In genomic region chr12:59595557-59596231, GRCh38 we compare ENCODE assay signal across 8 cellular contexts. TPM values are rescaled to one million over a fixed set of nuclear protein-coding genes. Genes with fewer than 3 reads are reported as not detected.
DNase-seq lines count a peak whose midpoint lies in the region; ATAC-seq and TF ChIP-seq lines count a peak whose summit lies in the region.

Gene SLC16A7, plus strand, starts transcription at chr12:59596029. Its CDS starts 108,773 bp downstream, at chr12:59704802.

- TF ChIP-seq CTCF in left lung (IDR thresholded peaks at IDR 0.05): no peak

- DNase-seq in AG20443 (ENCODE audit: low spot score) (peak; percentile 95), GM19240 (ENCODE audit: insufficient read length, low spot score) (peak; percentile 43), NCI-H526 (lab: John Stamatoyannopoulos, UW) (peak; percentile 79 to 89), dedifferentiated amniotic fluid mesenchymal stem cell (ENCODE audit: extremely low spot score) (peak; percentile 78), left lung (peak; percentile 90 to 92)
- DNase-seq in activated CD4-positive, alpha-beta T cell treated with anti-CD3 and anti-CD28 coated beads, Interleukin-2, amount 50 U/mL, for 1 hour: peak; percentile 79
- peak; percentile 80 for DNase-seq in stimulated activated CD4-positive, alpha-beta T cell treated with anti-CD3 and anti-CD28 coated beads, Interleukin-2, amount 100 ng/mL, for 4 hours (ENCODE audit: low read depth)

- H3K36me3 ChIP-seq in left lung: no peaks in the 10 kb centered on the region

- H3K9me3 ChIP-seq in left lung: no peaks in the 10 kb centered on the region

- ATAC-seq in HG03442 (IDR thresholded peaks at IDR 0.05; ENCODE audit: unreplicated experiment) (peak; percentile 59), left lung (peak; percentile 85)

- peak within 1 kb of the TSS; percentile 58 to 70 for H3K4me3 ChIP-seq in left lung

- intact Hi-C loops in left lung (cut with DNase I): no loop called here

- H3K27ac ChIP-seq in left lung: peak within 1 kb of the TSS; percentile 94

- peaks cover 5 to 50% of the 10 kb centered on the region in 2 donors for H3K4me1 ChIP-seq in left lung

- H3K27me3 ChIP-seq in left lung: no peaks in the 10 kb centered on the region

RNA-seq across cellular contexts. Expression of gene SLC16A7, which starts in this region (rescaled TPM):
- total RNA-seq in left lung: 10 to 100 TPM; 26.0 to 33.9 TPM

Comparison
In these comparisons a context has a peak if more than half of its experiments do, and no peak if none do; other contexts are left out.
1. Peak in every context shown above with its lines: DNase-seq, ATAC-seq, H3K4me3 ChIP-seq and H3K27ac ChIP-seq.
2. DNase-seq: peak in every context shown above with its lines; median percentile 95 in AG20443; 91 in left lung; 84 in NCI-H526; 80 in stimulated activated CD4-positive, alpha-beta T cell treated with anti-CD3 and anti-CD28 coated beads, Interleukin-2, amount 100 ng/mL, for 4 hours; 79 in activated CD4-positive, alpha-beta T cell treated with anti-CD3 and anti-CD28 coated beads, Interleukin-2, amount 50 U/mL, for 1 hour; 78 in dedifferentiated amniotic fluid mesenchymal stem cell; 43 in GM19240.